In genomic region chr11:10456519-10456918, GRCh38 we compare ENCODE assay signal across 8 cellular contexts. TPM values are rescaled to one million over a fixed set of nuclear protein-coding genes. Genes with fewer than 3 reads are reported as not detected.
DNase-seq lines count a peak whose midpoint lies in the region; ATAC-seq and TF ChIP-seq lines count a peak whose summit lies in the region.

No MANE protein-coding gene starts in this region.

- peaks cover 11% of the 10 kb centered on the region for H3K36me3 Mint-ChIP-seq in T-helper 1 cell treated with Interleukin-12 subunit alpha and Interleukin-12 subunit beta and Interleukin-4 antibody, amounts not matched to agents 30 μg/mL and 1 μg/mL, for 36 hours (ENCODE audit: low read depth)

- peak overlapping the region; percentile 75; the same call in 1 of the 2 replicates for H2AFZ ChIP-seq in OCI-LY7 (ENCODE audit: low read length)

- DNase-seq in T-helper 1 cell (no peak), OCI-LY7 (ENCODE audit: low spot score) (peak; percentile 85), epithelial cell of esophagus (ENCODE audit: low read depth) (no peak), skeletal muscle cell (ENCODE audit: low read depth) (no peak)

- H3K4me1 ChIP-seq in OCI-LY7 (ENCODE audit: insufficient read depth, low read length, poor library complexity, severe bottlenecking), result peaks cover 71% of the 10 kb centered on the region

- peak overlapping the region; percentile 93 for H3K27ac ChIP-seq in OCI-LY7 (ENCODE audit: low read depth, low read length, poor library complexity, severe bottlenecking)

- intact Hi-C loops in OCI-LY7 (cut with micrococcal nuclease; ENCODE audit: unreplicated experiment), result loop anchor here (2.0 to 10.0 kb wide), 7 partner anchors 50 to 772 kb away; partner anchors contain the start of genes CTR9, RNF141 and ZBED5

- ATAC-seq in HG03521 (IDR thresholded peaks at IDR 0.05; ENCODE audit: unreplicated experiment) (no peak), HG03095 (IDR thresholded peaks at IDR 0.05; ENCODE audit: unreplicated experiment) (no peak), GM19328 (IDR thresholded peaks at IDR 0.05; ENCODE audit: unreplicated experiment) (no peak)

- H3K79me2 ChIP-seq in OCI-LY7 (ENCODE audit: insufficient read depth, low read depth, low read length), result peaks cover 44% of the 10 kb centered on the region

- H3K9me2 ChIP-seq in OCI-LY7 (ENCODE audit: insufficient read depth, low read length), result no peaks in the 10 kb centered on the region

- no peaks in the 10 kb centered on the region for H3K9me3 Mint-ChIP-seq in T-helper 1 cell treated with Interleukin-12 subunit alpha and Interleukin-12 subunit beta and Interleukin-4 antibody, amounts not matched to agents 30 μg/mL and 1 μg/mL, for 36 hours

- H3K4me3 Mint-ChIP-seq in T-helper 1 cell treated with Interleukin-12 subunit alpha and Interleukin-12 subunit beta and Interleukin-4 antibody, amounts not matched to agents 30 μg/mL and 1 μg/mL, for 36 hours, result peak overlapping the region; percentile 94

- POLR2A ChIA-PET in OCI-LY7 (lab: Charles Lee), result interaction anchor here (0.7 to 7.6 kb wide), 12 partner anchors 13 to 975 kb away, joined by 4 to 97 read pairs (median 6); partner anchors contain the start of genes EIF4G2, RNF141 and ZBED5

- H3K4me3 ChIP-seq in OCI-LY7 (ENCODE audit: low read depth, low read length, poor library complexity, severe bottlenecking), result peak overlapping the region; percentile 73
- peak overlapping the region; percentile 45 for H3K4me3 ChIP-seq in epithelial cell of esophagus (ENCODE audit: low read length)
- H3K4me3 ChIP-seq in skeletal muscle cell (ENCODE audit: low read depth, low read length), result peak overlapping the region; percentile 55

- peak overlapping the region; percentile 85 for H3K4me2 ChIP-seq in OCI-LY7 (ENCODE audit: low read length)

- BruUV-seq in OCI-LY7 (replicated peaks; lab: Mats Ljungman, UMichigan), result no TSS peak

- TF ChIP-seq CTCF in OCI-LY7 (conservative IDR thresholded peaks at IDR 0.05; ENCODE audit: low read length), result no peak
- no peak for TF ChIP-seq CTCF in epithelial cell of esophagus (IDR thresholded peaks at IDR 0.05; ENCODE audit: insufficient read depth, low read depth, low read length, missing control alignments)

- H4K20me1 ChIP-seq in OCI-LY7 (ENCODE audit: insufficient read depth, low read length), result no peaks in the 10 kb centered on the region

- peaks cover 6% of the 10 kb centered on the region for H3K36me3 ChIP-seq in OCI-LY7 (ENCODE audit: insufficient read depth, low read length)

- H3K27ac Mint-ChIP-seq in T-helper 1 cell treated with Interleukin-12 subunit alpha and Interleukin-12 subunit beta and Interleukin-4 antibody, amounts not matched to agents 30 μg/mL and 1 μg/mL, for 36 hours, result peak overlapping the region; percentile 92

- peaks cover 7% of the 10 kb centered on the region for H3K27me3 Mint-ChIP-seq in T-helper 1 cell treated with Interleukin-12 subunit alpha and Interleukin-12 subunit beta and Interleukin-4 antibody, amounts not matched to agents 30 μg/mL and 1 μg/mL, for 36 hours (ENCODE audit: low read depth)

- CTCF ChIA-PET in OCI-LY7 (lab: Charles Lee; ENCODE audit: unreplicated experiment), result interaction anchor here (0.6 to 1.8 kb wide), 3 partner anchors 43 to 1596 kb away, joined by 3 to 6 read pairs (median 4); partner anchors contain the start of gene RNF141

- no peaks in the 10 kb centered on the region for H3K9me3 ChIP-seq in OCI-LY7 (ENCODE audit: low read length)

- H3K4me1 Mint-ChIP-seq in T-helper 1 cell treated with Interleukin-12 subunit alpha and Interleukin-12 subunit beta and Interleukin-4 antibody, amounts not matched to agents 30 μg/mL and 1 μg/mL, for 36 hours (ENCODE audit: low read depth), result peaks cover 63% of the 10 kb centered on the region

RNA-seq across cellular contexts. Expression of gene AMPD3, which starts 1.5 kb away (rescaled TPM):
- total RNA-seq in OCI-LY7 (2014; rRNA removed; shearing (Covaris generic)), result 9.4 and 13.5 TPM in 2 replicates
- 17.0 and 25.6 TPM in 2 replicates for total RNA-seq in OCI-LY7 (2022)
